8 cellular contexts compared by ENCODE assay signal in the genomic region with DNA sequence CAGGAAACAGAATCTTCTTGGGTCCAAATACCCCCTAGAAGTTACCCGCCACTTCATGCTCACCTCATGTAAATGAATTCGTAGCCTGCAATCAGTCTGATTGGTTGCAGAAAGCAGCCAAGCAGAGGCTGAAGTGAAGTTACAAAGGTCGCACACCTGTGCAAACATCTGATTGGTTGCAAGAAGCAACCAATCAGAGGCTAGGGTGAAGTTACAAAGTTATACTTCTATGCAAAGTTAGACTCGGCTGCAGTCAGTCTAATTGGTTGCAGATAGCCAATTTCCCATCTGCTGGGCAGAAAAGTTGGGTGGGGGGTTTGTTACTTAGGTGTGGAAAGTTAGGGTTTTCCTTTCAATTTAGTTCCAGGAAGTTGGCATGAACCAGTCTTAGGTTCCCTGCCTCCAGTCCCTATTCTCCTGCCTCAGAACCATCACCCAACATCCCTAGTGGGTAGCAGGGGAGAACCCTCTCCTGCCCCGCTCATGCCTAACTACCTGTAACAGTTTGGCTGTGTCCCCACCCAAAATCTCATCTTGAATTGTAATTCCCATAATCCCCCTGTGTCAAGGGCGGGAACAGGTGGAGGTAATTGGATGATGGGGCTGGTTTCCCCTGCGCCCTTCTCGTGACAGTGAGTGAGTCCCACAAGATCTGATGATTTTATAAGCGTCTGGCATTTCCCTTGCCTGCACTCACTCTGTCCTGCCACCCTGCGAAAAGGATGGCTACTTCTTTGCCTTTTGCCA. TPM values are rescaled to one million over a fixed set of nuclear protein-coding genes. Genes with fewer than 3 reads are reported as not detected.
DNase-seq lines count a peak whose midpoint lies in the region; TF ChIP-seq lines count a peak whose summit lies in the region.

No MANE protein-coding gene starts in this region.

- H3K27ac ChIP-seq in BLaER1 treated with 17β-estradiol and CSF1 and Interleukin-3, amounts not matched to agents 10 nM and 100 nM: peak overlapping the region; percentile 78 to 93 (median 84)
- no peak overlapping the region for H3K27ac ChIP-seq in OCI-LY1 (ENCODE audit: low read depth, low read length, poor library complexity, severe bottlenecking)

- H4K20me1 ChIP-seq in BLaER1 treated with 17β-estradiol and CSF1 and Interleukin-3, amounts not matched to agents 10 nM and 100 nM: 0 out of 22 replicates have a peak, but pooled peaks cover 0 to 12% (median 0%) of the 10 kb centered on the region in 11 experiments
- H4K20me1 ChIP-seq in OCI-LY1 (ENCODE audit: insufficient read depth, low read length): no peaks in the 10 kb centered on the region

- no peak for DNase-seq in neural crest cell (ENCODE audit: low read depth, low spot score)
- DNase-seq in DMS 273 treated with DMSO at 0.1 percent for 48 hours (lab: John Stamatoyannopoulos, UW): no peak
- no peak for DNase-seq in nucleus accumbens (lab: John Stamatoyannopoulos, UW)
- no peak for DNase-seq in hepatic stellate cell (ENCODE audit: low spot score)
- DNase-seq in NCI-H1105 (lab: John Stamatoyannopoulos, UW): no peak

- H3K4me1 ChIP-seq in BLaER1 treated with 17β-estradiol and CSF1 and Interleukin-3, amounts not matched to agents 10 nM and 100 nM: peaks cover 32 to 42% (median 35%) of the 10 kb centered on the region in 10 experiments
- H3K4me1 ChIP-seq in OCI-LY1 (ENCODE audit: insufficient read depth, low read length, severe bottlenecking) (no peaks in the 10 kb centered on the region), endocrine pancreas (ENCODE audit: control insufficient read depth, insufficient read depth, low read length) (no peaks in the 10 kb centered on the region)

- no peaks in the 10 kb centered on the region for H3K79me2 ChIP-seq in OCI-LY1 (ENCODE audit: insufficient read depth, low read length)

- H3K9ac ChIP-seq in BLaER1 treated with 17β-estradiol and CSF1 and Interleukin-3, amounts not matched to agents 10 nM and 100 nM: peak overlapping the region; percentile 82 to 91 (median 88); a peak in 21 of 22 replicates
- H3K9ac ChIP-seq in OCI-LY1 (ENCODE audit: low read length) (no peak overlapping the region), endocrine pancreas (ENCODE audit: control insufficient read depth, insufficient read depth, low read length) (no peak overlapping the region)

- peaks cover 7 to 18% (median 9%) of the 10 kb centered on the region in 11 experiments; a peak in 20 of 22 replicates for H3K9me3 ChIP-seq in BLaER1 treated with 17β-estradiol and CSF1 and Interleukin-3, amounts not matched to agents 10 nM and 100 nM (replicated peaks in 1 of 11)
- H3K9me3 ChIP-seq in OCI-LY1 (ENCODE audit: low read length) (no peaks in the 10 kb centered on the region), endocrine pancreas (ENCODE audit: control insufficient read depth, low read length) (no peaks in the 10 kb centered on the region)

- H3K36me3 Mint-ChIP-seq in neural crest cell (ENCODE audit: low read depth): no peaks in the 10 kb centered on the region

- H3F3A ChIP-seq in OCI-LY1 (ENCODE audit: insufficient read depth, low read length): no peaks in the 10 kb centered on the region

- no peaks in the 10 kb centered on the region for H3K27me3 ChIP-seq in BLaER1 treated with 17β-estradiol and CSF1 and Interleukin-3, amounts not matched to agents 10 nM and 100 nM
- H3K27me3 ChIP-seq in OCI-LY1 (ENCODE audit: insufficient read depth, low read length): no peaks in the 10 kb centered on the region
- no peaks in the 10 kb centered on the region for H3K27me3 ChIP-seq in endocrine pancreas (ENCODE audit: control insufficient read depth, insufficient read depth, low read length)

- no peaks in the 10 kb centered on the region for H3K9me3 Mint-ChIP-seq in neural crest cell

- H3K4me2 ChIP-seq in BLaER1 treated with 17β-estradiol and CSF1 and Interleukin-3, amounts not matched to agents 10 nM and 100 nM: peak overlapping the region; percentile 78 to 98 (median 94)
- peak overlapping the region; percentile 67; the same call in 1 of the 2 replicates for H3K4me2 ChIP-seq in OCI-LY1 (ENCODE audit: low read length)

- H3K4me3 ChIP-seq in BLaER1 treated with 17β-estradiol and CSF1 and Interleukin-3, amounts not matched to agents 10 nM and 100 nM: peak overlapping the region; percentile 70 to 88 (median 75)
- H3K4me3 ChIP-seq in OCI-LY1 (ENCODE audit: low read depth, low read length, poor library complexity, severe bottlenecking) (peak overlapping the region; percentile 54), endocrine pancreas (ENCODE audit: control insufficient read depth, insufficient read depth, low read length) (peak overlapping the region; percentile 58)

- H2AFZ ChIP-seq in OCI-LY1 (ENCODE audit: low read length): no peak overlapping the region

- no peak overlapping the region for H3K27ac Mint-ChIP-seq in neural crest cell (ENCODE audit: unreplicated experiment)

- TF ChIP-seq CTCF in OCI-LY1 (IDR thresholded peaks at IDR 0.05; ENCODE audit: low read length): no peak
- no peak for TF ChIP-seq CTCF in neural crest cell (conservative IDR thresholded peaks at IDR 0.05)

- H3K9me2 ChIP-seq in OCI-LY1 (ENCODE audit: low read depth, low read length): no peaks in the 10 kb centered on the region

- peak overlapping the region; percentile 81 for H3K4me3 Mint-ChIP-seq in neural crest cell

- H3K36me3 ChIP-seq in BLaER1 treated with 17β-estradiol and CSF1 and Interleukin-3, amounts not matched to agents 10 nM and 100 nM: peaks cover 0 to 9% (median 6%) of the 10 kb centered on the region in 11 experiments; a peak in 11 of 22 replicates
- H3K36me3 ChIP-seq in OCI-LY1 (ENCODE audit: insufficient read depth, low read length) (no peaks in the 10 kb centered on the region), endocrine pancreas (ENCODE audit: control insufficient read depth, insufficient read depth, low read length) (no peaks in the 10 kb centered on the region)

- H3K27me3 Mint-ChIP-seq in neural crest cell (ENCODE audit: low read depth): peaks cover 6% of the 10 kb centered on the region

- H3K4me1 Mint-ChIP-seq in neural crest cell: peaks cover 30% of the 10 kb centered on the region

RNA-seq across cellular contexts. Expression of a gene that starts 1.2 kb away (rescaled TPM):
- total RNA-seq in neural crest cell: 17.4 and 20.1 TPM in 2 replicates

Comparison
In these comparisons a context has a peak if more than half of its experiments do, and no peak if none do; other contexts are left out.
1. H3K9ac ChIP-seq: peak in BLaER1 treated with 17β-estradiol and CSF1 and Interleukin-3, amounts not matched to agents 10 nM and 100 nM (11 of 11); none in OCI-LY1 (single experiment) and endocrine pancreas (single experiment).
2. Peak in every context shown above with its lines, with median percentiles within 50 percentile points of each other: H3K4me3 ChIP-seq.